ENCODE assay signal across 7 cellular contexts in genomic region chr15:99312794-99313193, GRCh38.
"Had no signal": no experiment of that assay in that cellular context is flagged by ENCODE, and none has a peak within 500 bp of the region (broad histone marks: within the 10 kb centered on the region; RNA-seq: fewer than 3 reads in every experiment).

No MANE protein-coding gene starts in this region.

- H3K27ac ChIP-seq: HL-60 had no signal

- ATAC-seq: GM23338, HepG2 had no signal

- DNase-seq: H9, HCEC 1CT, Kasumi-1, KG1 had no signal

- H3K4me3 ChIP-seq: GM23338 had no signal

- H3K4me2 ChIP-seq: GM23338 had no signal

- FAIRE-seq: HepG2 had no signal

- H2AFZ ChIP-seq: GM23338 had no signal
